14 cellular contexts compared by ENCODE assay signal in the genomic region with DNA sequence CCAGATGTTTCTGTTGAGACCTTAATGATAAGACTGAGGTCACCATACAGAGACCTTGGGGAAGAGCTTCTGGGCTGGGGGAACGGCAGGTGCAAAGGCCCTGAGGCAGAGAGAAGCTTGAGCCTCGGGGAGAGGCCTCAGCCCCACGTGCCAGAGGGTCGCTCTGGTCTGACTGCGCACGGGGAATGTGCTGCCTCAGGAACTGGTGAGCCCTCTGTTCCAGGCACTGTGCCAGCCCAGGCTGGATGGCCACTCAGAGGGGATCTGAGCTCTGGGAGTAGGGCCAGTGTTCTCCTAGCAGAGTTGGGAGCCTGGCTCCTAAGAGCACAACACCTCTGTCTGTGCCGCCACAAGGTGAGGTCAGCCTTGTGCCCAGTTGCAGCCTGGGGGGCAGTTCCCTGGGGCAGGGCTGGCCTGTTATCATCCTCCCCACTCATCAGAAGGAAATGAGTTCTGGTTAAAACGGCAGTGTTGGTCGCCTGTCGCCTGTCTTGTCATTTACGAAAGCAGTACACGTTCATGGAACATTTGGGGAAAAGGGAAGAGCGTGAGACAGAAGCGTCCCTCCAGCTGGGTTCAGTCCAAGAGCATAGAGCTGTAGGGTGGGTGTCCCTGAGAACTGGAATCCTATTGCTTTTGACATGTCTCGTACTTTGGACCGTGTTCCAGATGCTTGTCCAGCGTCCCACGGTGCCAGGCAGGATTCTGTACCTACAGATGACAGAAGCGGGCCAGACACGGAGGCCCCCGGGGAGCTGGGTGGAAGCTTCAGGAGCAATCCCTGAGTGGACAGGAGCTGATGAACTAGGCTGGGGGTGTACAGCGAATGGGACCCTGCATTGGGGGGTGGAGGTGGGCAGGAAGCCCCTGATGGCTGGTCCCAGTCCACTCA. TPM values are rescaled to one million over a fixed set of nuclear protein-coding genes. Genes with fewer than 3 reads are reported as not detected.
DNase-seq lines count a peak whose midpoint lies in the region; ATAC-seq and TF ChIP-seq lines count a peak whose summit lies in the region.
"Had no signal": no experiment of that assay in that cellular context is flagged by ENCODE, and none has a peak within 500 bp of the region (broad histone marks: within the 10 kb centered on the region; RNA-seq: fewer than 3 reads in every experiment).

No MANE protein-coding gene starts in this region.

- no peak for ATAC-seq in HG03025 (IDR thresholded peaks at IDR 0.05; ENCODE audit: low FRiP score, unreplicated experiment)
- no peak for ATAC-seq in stimulated activated effector memory CD8-positive, alpha-beta T cell treated with anti-CD3 and anti-CD28 coated beads, Interleukin-12 subunit alpha, Interleukin-12 subunit beta, amount 100 ng/mL, for 72 hours
- ATAC-seq: left colon had no signal

- peaks cover 9% of the 10 kb centered on the region for H3F3A ChIP-seq in SK-N-SH (replicated peaks; ENCODE audit: insufficient read depth)

- H3K4me3 Mint-ChIP-seq in stimulated activated effector memory CD8-positive, alpha-beta T cell treated with anti-CD3 and anti-CD28 coated beads, Interleukin-12 subunit alpha, Interleukin-12 subunit beta, amount 100 ng/mL, for 72 hours: no peak overlapping the region

- no peaks in the 10 kb centered on the region for H3K27me3 ChIP-seq in parathyroid adenoma (ENCODE audit: control insufficient read depth, insufficient read depth, low read length)
- H3K27me3 ChIP-seq in SK-N-SH (ENCODE audit: insufficient read depth): no peaks in the 10 kb centered on the region
- H3K27me3 ChIP-seq: suprapubic skin had no signal

- TF ChIP-seq RAD21 in SK-N-SH (IDR thresholded peaks at IDR 0.05; ENCODE audit: low read length): no peak

- H3K9me2 ChIP-seq in SK-N-SH: no peaks in the 10 kb centered on the region

- H2AFZ ChIP-seq in parathyroid adenoma (no peak overlapping the region), SK-N-SH (ENCODE audit: low read depth) (no peak overlapping the region)

- CTCF ChIA-PET in RWPE1 (lab: Yijun Ruan, JAX): no interaction called here
- CTCF ChIA-PET in SK-N-SH (lab: Yijun Ruan, JAX): interaction anchor here (0.8 to 2.0 kb wide), 6 partner anchors 9 to 158 kb away, joined by 3 to 8 read pairs (median 4); no protein-coding TSS in a partner anchor

- no peak overlapping the region for H3K27ac Mint-ChIP-seq in stimulated activated effector memory CD8-positive, alpha-beta T cell treated with anti-CD3 and anti-CD28 coated beads, Interleukin-12 subunit alpha, Interleukin-12 subunit beta, amount 100 ng/mL, for 72 hours
- H3K27ac Mint-ChIP-seq: CD4-positive, alpha-beta memory T cell had no signal

- H3K4me1 ChIP-seq in parathyroid adenoma: peaks cover 20% of the 10 kb centered on the region
- H3K4me1 ChIP-seq in SK-N-SH (ENCODE audit: control insufficient read depth in 1 of 2, insufficient read depth in 2 of 2, low read depth in 1 of 2, low read length in 1 of 2): peaks cover 44 to 82% of the 10 kb centered on the region in 2 experiments

- H3K9ac ChIP-seq in parathyroid adenoma (no peak overlapping the region), SK-N-SH (no peak overlapping the region)

- H3K36me3 Mint-ChIP-seq in stimulated activated effector memory CD8-positive, alpha-beta T cell treated with anti-CD3 and anti-CD28 coated beads, Interleukin-12 subunit alpha, Interleukin-12 subunit beta, amount 100 ng/mL, for 72 hours: no peaks in the 10 kb centered on the region

- H3K4me2 ChIP-seq in parathyroid adenoma (ENCODE audit: low read length): peak overlapping the region; percentile 30
- H3K4me2 ChIP-seq in SK-N-SH: no peak overlapping the region

- H3K79me2 ChIP-seq in parathyroid adenoma (peaks cover 46% of the 10 kb centered on the region), SK-N-SH (ENCODE audit: insufficient read depth) (peaks cover 92% of the 10 kb centered on the region)

- H3K4me3 ChIP-seq in parathyroid adenoma (ENCODE audit: low read depth, low read length) (peak overlapping the region; percentile 0), SK-N-SH (ENCODE audit: low read depth in 2 of 2, low read length in 1 of 2) (no peak overlapping the region)
- H3K4me3 ChIP-seq: suprapubic skin had no signal

- H3K27ac ChIP-seq in RWPE1: peak overlapping the region; percentile 98
- no peak overlapping the region for H3K27ac ChIP-seq in parathyroid adenoma
- peak overlapping the region in 1 of 2 experiments; percentile 95; a peak in 1 of 4 replicates for H3K27ac ChIP-seq in SK-N-SH (ENCODE audit: low read depth in 2 of 2, low read length in 1 of 2)

- H3K4me1 Mint-ChIP-seq in stimulated activated effector memory CD8-positive, alpha-beta T cell treated with anti-CD3 and anti-CD28 coated beads, Interleukin-12 subunit alpha, Interleukin-12 subunit beta, amount 100 ng/mL, for 72 hours: peaks cover 23% of the 10 kb centered on the region

- H4K20me1 ChIP-seq in SK-N-SH (ENCODE audit: insufficient read depth): peaks cover 83% of the 10 kb centered on the region

- 85% methylated on average over 22 of the region's 22 CpGs for WGBS in SK-N-SH (ENCODE audit: low lambda C conversion rate)

- H3K9me3 ChIP-seq in parathyroid adenoma (ENCODE audit: control insufficient read depth, low read length) (no peaks in the 10 kb centered on the region), SK-N-SH (no peaks in the 10 kb centered on the region)
- H3K9me3 ChIP-seq: suprapubic skin had no signal

- no peak for TF ChIP-seq EP300 in SK-N-SH (IDR thresholded peaks at IDR 0.05; ENCODE audit: borderline replicate concordance in 1 of 2, low read depth in 1 of 2, low read length in 1 of 2)

- H3K36me3 ChIP-seq in parathyroid adenoma (ENCODE audit: control insufficient read depth, insufficient read depth, low read length): no peaks in the 10 kb centered on the region
- peaks cover 0 to 21% of the 10 kb centered on the region in 2 experiments for H3K36me3 ChIP-seq in SK-N-SH (replicated peaks in 1 of 2; ENCODE audit: control insufficient read depth in 1 of 2, insufficient read depth in 2 of 2, low read length in 1 of 2)
- H3K36me3 ChIP-seq: suprapubic skin had no signal

- no peak for TF ChIP-seq CTCF in RWPE1 (conservative IDR thresholded peaks at IDR 0.05; ENCODE audit: low read depth)
- TF ChIP-seq CTCF in parathyroid adenoma (IDR thresholded peaks at IDR 0.05): no peak
- TF ChIP-seq CTCF in SK-N-SH (IDR thresholded peaks at IDR 0.05): no peak

- DNase-seq in CD1c-positive myeloid dendritic cell (ENCODE audit: extremely low spot score) (peak; percentile 58), RWPE1 (ENCODE audit: low spot score) (no peak), fibroblast of the conjunctiva (ENCODE audit: low read depth) (peak; percentile 47), NCI-H2107 (lab: John Stamatoyannopoulos, UW) (no peak), SK-N-SH (no peak)
- no peak for DNase-seq in stimulated activated effector memory CD8-positive, alpha-beta T cell treated with anti-CD3 and anti-CD28 coated beads, Interleukin-12 subunit alpha, Interleukin-12 subunit beta, amount 100 ng/mL, for 72 hours (ENCODE audit: low spot score in 2 of 2)
- DNase-seq: activated T-cell treated with anti-CD3 and anti-CD28 coated beads, Interleukin-2, amount 50 U/mL, for 1 hour; NCI-H2171 treated with DMSO at 0.1 percent for 48 hours; T-helper 1 cell had no signal

- H3K9me3 Mint-ChIP-seq in stimulated activated effector memory CD8-positive, alpha-beta T cell treated with anti-CD3 and anti-CD28 coated beads, Interleukin-12 subunit alpha, Interleukin-12 subunit beta, amount 100 ng/mL, for 72 hours: no peaks in the 10 kb centered on the region
- H3K9me3 Mint-ChIP-seq: CD4-positive, alpha-beta memory T cell had no signal

- POLR2A ChIA-PET in RWPE1 (lab: Yijun Ruan, JAX; ENCODE audit: low non-redundant PET) (interaction anchor here (0.5 to 0.7 kb wide), 2 partner anchors 33 to 258 kb away, joined by 3 to 4 read pairs; no protein-coding TSS in a partner anchor), SK-N-SH (lab: Yijun Ruan, JAX) (interaction anchor here (1.5 kb wide), 1 partner anchor 9 kb away, joined by 8 read pairs; no protein-coding TSS in a partner anchor)

TF ChIP-seq in SK-N-SH, 30 proteins besides CTCF, POLR2A, EP300 and RAD21 (continues in another document):
- TF ChIP-seq TAF1 (IDR thresholded peaks at IDR 0.05; ENCODE audit: borderline replicate concordance, low read depth, low read length) (no peak), TCF12 (IDR thresholded peaks at IDR 0.05) (no peak), EZH2phosphoT487 (IDR thresholded peaks at IDR 0.05; ENCODE audit: borderline replicate concordance, low read depth) (no peak), FOXM1 (IDR thresholded peaks at IDR 0.05; ENCODE audit: low read depth) (no peak), GATA2 (CRISPR knock-in tag; IDR thresholded peaks at IDR 0.05) (no peak), GABPA (IDR thresholded peaks at IDR 0.05; ENCODE audit: low read depth) (no peak), NFIC (IDR thresholded peaks at IDR 0.05; ENCODE audit: borderline replicate concordance) (no peak), RCOR1 (IDR thresholded peaks at IDR 0.05; ENCODE audit: low read length) (no peak), YY1 (IDR thresholded peaks at IDR 0.05; ENCODE audit: low read depth) (no peak), JUND (IDR thresholded peaks at IDR 0.05) (no peak), RXRA (IDR thresholded peaks at IDR 0.05; ENCODE audit: borderline replicate concordance, low read depth) (no peak), NRF1 (IDR thresholded peaks at IDR 0.05; ENCODE audit: low read depth, low read length) (no peak), MEF2A (IDR thresholded peaks at IDR 0.05; ENCODE audit: borderline replicate concordance, low read depth) (no peak)
- TF ChIP-seq, protein P1, sequence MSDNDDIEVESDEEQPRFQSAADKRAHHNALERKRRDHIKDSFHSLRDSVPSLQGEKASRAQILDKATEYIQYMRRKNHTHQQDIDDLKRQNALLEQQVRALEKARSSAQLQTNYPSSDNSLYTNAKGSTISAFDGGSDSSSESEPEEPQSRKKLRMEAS (IDR thresholded peaks at IDR 0.05; ENCODE audit: low read depth): no peak
- TF ChIP-seq, protein P2, sequence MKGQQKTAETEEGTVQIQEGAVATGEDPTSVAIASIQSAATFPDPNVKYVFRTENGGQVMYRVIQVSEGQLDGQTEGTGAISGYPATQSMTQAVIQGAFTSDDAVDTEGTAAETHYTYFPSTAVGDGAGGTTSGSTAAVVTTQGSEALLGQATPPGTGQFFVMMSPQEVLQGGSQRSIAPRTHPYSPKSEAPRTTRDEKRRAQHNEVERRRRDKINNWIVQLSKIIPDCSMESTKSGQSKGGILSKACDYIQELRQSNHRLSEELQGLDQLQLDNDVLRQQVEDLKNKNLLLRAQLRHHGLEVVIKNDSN (IDR thresholded peaks at IDR 0.05; ENCODE audit: borderline replicate concordance, low read depth): no peak

RNA-seq across cellular contexts. Expression of a gene that starts 4.3 kb away (rescaled TPM):
- polyA plus RNA-seq in SK-N-SH (2012; rRNA removed): 65.3 and 105 TPM in 2 replicates
- 44.6 and 83.8 TPM in 2 replicates for polyA plus RNA-seq in SK-N-SH (2012; cell fraction: cytosol; rRNA removed)
- polyA plus RNA-seq in SK-N-SH (2012; cell fraction: nucleus; rRNA removed): 139 and 151 TPM in 2 replicates

RNA-seq across cellular contexts. Expression of a gene that starts 51.9 kb away (rescaled TPM):
- 0.15 and 0.19 TPM in 2 replicates for polyA plus RNA-seq in SK-N-SH (2012; rRNA removed)
- 0.04 and 0.12 TPM in 2 replicates for polyA plus RNA-seq in SK-N-SH (2012; cell fraction: cytosol; rRNA removed)
- 0.29 and 0.69 TPM in 2 replicates for polyA plus RNA-seq in SK-N-SH (2012; cell fraction: nucleus; rRNA removed)

Comparison
In these comparisons a context has a peak if more than half of its experiments do, and no peak if none do; other contexts are left out.
1. DNase-seq: peak in CD1c-positive myeloid dendritic cell (single experiment) and fibroblast of the conjunctiva (single experiment); none in RWPE1 (single experiment), stimulated activated effector memory CD8-positive, alpha-beta T cell treated with anti-CD3 and anti-CD28 coated beads, Interleukin-12 subunit alpha, Interleukin-12 subunit beta, amount 100 ng/mL, for 72 hours (0 of 2), NCI-H2107 (single experiment) and SK-N-SH (single experiment).